8 cellular contexts compared by ENCODE assay signal in the genomic region with DNA sequence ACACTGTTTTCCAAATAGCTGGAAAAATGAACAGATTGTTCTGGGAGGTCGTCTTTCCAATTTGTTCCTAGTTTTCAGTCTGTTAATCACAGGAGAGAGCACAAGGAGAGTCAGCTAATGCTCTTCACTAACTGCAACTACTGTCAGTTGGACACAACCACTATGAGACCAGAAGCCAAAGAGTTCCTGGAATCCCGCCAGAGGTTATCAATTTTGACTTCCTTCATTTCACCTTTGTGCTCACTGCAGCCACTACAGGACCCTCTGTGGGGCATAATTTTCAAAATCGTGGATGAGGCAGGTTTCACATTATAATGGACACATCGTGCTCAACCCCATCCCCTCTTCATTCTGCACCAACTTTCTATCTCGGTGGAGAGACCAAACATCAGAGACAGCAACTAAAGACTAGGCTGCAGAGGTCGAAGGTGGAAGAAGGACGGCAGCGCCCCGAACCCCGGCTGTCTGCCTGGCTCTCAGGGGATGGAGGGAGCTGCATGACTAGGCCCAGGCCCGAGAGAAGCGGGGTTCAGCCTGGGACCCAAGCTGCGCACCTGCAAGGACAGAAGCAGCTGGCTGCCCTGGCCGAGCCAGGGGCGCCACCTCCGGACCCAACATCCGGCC. TPM values are rescaled to one million over a fixed set of nuclear protein-coding genes. Genes with fewer than 3 reads are reported as not detected.
DNase-seq lines count a peak whose midpoint lies in the region; ATAC-seq, FAIRE-seq and TF ChIP-seq lines count a peak whose summit lies in the region.

No MANE protein-coding gene starts in this region.

- no peak for FAIRE-seq in urothelium cell line (lab: Jason Lieb, UNC)

- peaks cover 8% of the 10 kb centered on the region for H3K36me3 Mint-ChIP-seq in activated naive CD8-positive, alpha-beta T cell treated with anti-CD3 and anti-CD28 coated beads for 36 hours
- peaks cover 7% of the 10 kb centered on the region for H3K36me3 Mint-ChIP-seq in type B pancreatic cell

- peaks cover 27 to 49% (median 34%) of the 10 kb centered on the region in 11 experiments for H3K36me3 ChIP-seq in BLaER1 treated with 17β-estradiol and CSF1 and Interleukin-3, amounts not matched to agents 10 nM and 100 nM
- peaks cover 0 to 36% of the 10 kb centered on the region in 2 donors for H3K36me3 ChIP-seq in left lung

- no peaks in the 10 kb centered on the region for H3K9me3 ChIP-seq in BLaER1 treated with 17β-estradiol and CSF1 and Interleukin-3, amounts not matched to agents 10 nM and 100 nM (replicated peaks in 1 of 11)
- H3K9me3 ChIP-seq in left lung: no peaks in the 10 kb centered on the region

- H3K27ac Mint-ChIP-seq in activated naive CD8-positive, alpha-beta T cell treated with anti-CD3 and anti-CD28 coated beads for 36 hours: peak overlapping the region; percentile 65
- H3K27ac Mint-ChIP-seq in type B pancreatic cell: peak overlapping the region; percentile 86

- no peak for TF ChIP-seq CTCF in left lung (IDR thresholded peaks at IDR 0.05)
- TF ChIP-seq CTCF in type B pancreatic cell (conservative IDR thresholded peaks at IDR 0.05): no peak

- peak overlapping the region; percentile 88 to 99 (median 96) for H3K4me3 ChIP-seq in BLaER1 treated with 17β-estradiol and CSF1 and Interleukin-3, amounts not matched to agents 10 nM and 100 nM
- peak overlapping the region; percentile 73 to 89 for H3K4me3 ChIP-seq in left lung

- intact Hi-C loops in left lung (cut with DNase I): no loop called here

- no peaks in the 10 kb centered on the region for H3K9me3 Mint-ChIP-seq in activated naive CD8-positive, alpha-beta T cell treated with anti-CD3 and anti-CD28 coated beads for 36 hours
- no peaks in the 10 kb centered on the region for H3K9me3 Mint-ChIP-seq in type B pancreatic cell

- H3K4me1 Mint-ChIP-seq in activated naive CD8-positive, alpha-beta T cell treated with anti-CD3 and anti-CD28 coated beads for 36 hours: peaks cover 51% of the 10 kb centered on the region
- peaks cover 36% of the 10 kb centered on the region for H3K4me1 Mint-ChIP-seq in type B pancreatic cell (ENCODE audit: unreplicated experiment)

- ATAC-seq in HG03159 (IDR thresholded peaks at IDR 0.05; ENCODE audit: unreplicated experiment): peak; percentile 27
- ATAC-seq in left lung: no peak
- no peak for ATAC-seq in GM19467 (IDR thresholded peaks at IDR 0.05; ENCODE audit: unreplicated experiment)

- H3K4me3 Mint-ChIP-seq in activated naive CD8-positive, alpha-beta T cell treated with anti-CD3 and anti-CD28 coated beads for 36 hours: peak overlapping the region; percentile 96
- H3K4me3 Mint-ChIP-seq in type B pancreatic cell: peak overlapping the region; percentile 97

- H3K27ac ChIP-seq in BLaER1 treated with 17β-estradiol and CSF1 and Interleukin-3, amounts not matched to agents 10 nM and 100 nM: peak overlapping the region; percentile 87 to 95 (median 92)
- peak overlapping the region; percentile 94 to 99 for H3K27ac ChIP-seq in left lung

- peaks cover 31 to 64% (median 50%) of the 10 kb centered on the region in 10 experiments for H3K4me1 ChIP-seq in BLaER1 treated with 17β-estradiol and CSF1 and Interleukin-3, amounts not matched to agents 10 nM and 100 nM
- H3K4me1 ChIP-seq in left lung: peaks cover 18 to 71% of the 10 kb centered on the region in 2 donors

- no peak for DNase-seq in activated naive CD8-positive, alpha-beta T cell treated with anti-CD3 and anti-CD28 coated beads for 36 hours
- no peak for DNase-seq in left lung
- no peak for DNase-seq in type B pancreatic cell (ENCODE audit: extremely low spot score, unreplicated experiment)
- DNase-seq in nucleus accumbens (lab: John Stamatoyannopoulos, UW): no peak
- DNase-seq in urothelium cell line (ENCODE audit: low spot score): no peak

- no peaks in the 10 kb centered on the region for H3K27me3 Mint-ChIP-seq in activated naive CD8-positive, alpha-beta T cell treated with anti-CD3 and anti-CD28 coated beads for 36 hours
- H3K27me3 Mint-ChIP-seq in type B pancreatic cell: no peaks in the 10 kb centered on the region

- peaks cover 7 to 37% (median 25%) of the 10 kb centered on the region in 11 experiments; a peak in 17 of 22 replicates for H4K20me1 ChIP-seq in BLaER1 treated with 17β-estradiol and CSF1 and Interleukin-3, amounts not matched to agents 10 nM and 100 nM

- peak overlapping the region; percentile 85 to 100 (median 94) for H3K4me2 ChIP-seq in BLaER1 treated with 17β-estradiol and CSF1 and Interleukin-3, amounts not matched to agents 10 nM and 100 nM

- H3K27me3 ChIP-seq in BLaER1 treated with 17β-estradiol and CSF1 and Interleukin-3, amounts not matched to agents 10 nM and 100 nM: no peaks in the 10 kb centered on the region
- no peaks in the 10 kb centered on the region for H3K27me3 ChIP-seq in left lung

- H3K9ac ChIP-seq in BLaER1 treated with 17β-estradiol and CSF1 and Interleukin-3, amounts not matched to agents 10 nM and 100 nM: peak overlapping the region; percentile 86 to 95 (median 91)

RNA-seq across cellular contexts. Expression of gene KIAA0319L, which starts 0.6 kb away (rescaled TPM):
- total RNA-seq in activated naive CD8-positive, alpha-beta T cell treated with anti-CD3 and anti-CD28 coated beads for 36 hours: 10 to 100 TPM; 17.2 to 18.3 TPM
- total RNA-seq in left lung: 10 to 100 TPM; 76.5 to 91.4 TPM
- total RNA-seq in type B pancreatic cell (ENCODE audit: low replicate concordance): 48.6 and 56.9 TPM in 2 replicates

RNA-seq across cellular contexts. Expression of gene NCDN, which starts 1.0 kb away (rescaled TPM):
- 10 to 100 TPM; 31.3 to 36.0 TPM for total RNA-seq in activated naive CD8-positive, alpha-beta T cell treated with anti-CD3 and anti-CD28 coated beads for 36 hours
- total RNA-seq in left lung (10 to 100 TPM; 23.3 to 42.1 TPM), type B pancreatic cell (ENCODE audit: low replicate concordance) (21.8 and 27.2 TPM in 2 replicates)

RNA-seq across cellular contexts. Expression of gene TFAP2E, which starts 16.5 kb away (rescaled TPM):
- under 1 TPM; 0.27 to 0.32 TPM for total RNA-seq in activated naive CD8-positive, alpha-beta T cell treated with anti-CD3 and anti-CD28 coated beads for 36 hours
- total RNA-seq in left lung (1 to 10 TPM; 1.3 to 1.8 TPM), type B pancreatic cell (ENCODE audit: low replicate concordance) (1.3 and 1.4 TPM in 2 replicates)
